Comparison of ENCODE assay signal across 8 cellular contexts in the genomic region with DNA sequence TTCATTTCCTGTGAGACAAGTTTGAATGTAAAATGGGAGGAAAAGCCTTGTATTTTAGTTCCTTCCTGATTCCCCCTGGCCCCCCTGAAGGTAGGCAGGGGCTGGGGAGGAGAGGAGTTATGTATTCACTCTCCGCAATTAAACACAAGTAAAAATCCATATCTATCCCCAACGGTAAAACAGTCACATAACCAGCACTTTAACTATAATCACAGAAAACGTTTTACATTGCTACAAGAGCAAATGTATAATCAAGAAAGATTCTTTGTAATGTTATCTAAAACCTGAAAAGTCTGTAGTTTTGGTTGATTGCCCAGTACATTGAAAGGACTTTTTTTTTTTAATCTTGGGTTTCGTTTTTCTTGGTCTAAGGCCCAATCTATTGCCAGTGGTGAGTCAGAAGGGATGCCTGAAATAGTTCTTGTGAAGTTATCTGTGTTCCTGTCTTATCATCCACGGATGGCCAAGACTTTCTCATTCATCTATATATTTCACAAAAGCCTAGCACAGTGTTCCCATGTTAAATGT. TPM values are rescaled to one million over a fixed set of nuclear protein-coding genes. Genes with fewer than 3 reads are reported as not detected.
DNase-seq lines count a peak whose midpoint lies in the region; ATAC-seq and TF ChIP-seq lines count a peak whose summit lies in the region.

No MANE protein-coding gene starts in this region.

- H3K79me2 ChIP-seq in mammary epithelial cell (ENCODE audit: insufficient read depth, low read length) = no peaks in the 10 kb centered on the region
- H3K79me2 ChIP-seq in neural progenitor cell (ENCODE audit: low read depth) = no peaks in the 10 kb centered on the region

- H4K20me1 ChIP-seq in mammary epithelial cell (ENCODE audit: insufficient read depth, low read length) (no peaks in the 10 kb centered on the region), neural progenitor cell (ENCODE audit: low read depth) (no peaks in the 10 kb centered on the region)

- in situ Hi-C loops in mammary epithelial cell (cut with MboI; ENCODE audit: low sequenced_read_pairs in 2 of 2) = no loop called here

- dilution Hi-C loops in mammary epithelial cell (cut with HindIII; ENCODE audit: low sequenced_read_pairs) = no loop called here

- no peak overlapping the region for H3K4me3 Mint-ChIP-seq in neural progenitor cell

- DNase-seq in ELR (ENCODE audit: low read depth) (peak; percentile 68), HS-27A (ENCODE audit: low read depth) (peak; percentile 72), mammary epithelial cell (peak; percentile 59), neural progenitor cell (ENCODE audit: low spot score) (no peak), MG63 (no peak), NCI-H2029 treated with DMSO at 0.1 percent for 48 hours (lab: John Stamatoyannopoulos, UW) (no peak)
- no peak for DNase-seq in activated CD4-positive, alpha-beta T cell treated with anti-CD3 and anti-CD28 coated beads, Interleukin-2, amount 50 U/mL, for 1 hour

- no peaks in the 10 kb centered on the region for H3K9me3 ChIP-seq in mammary epithelial cell (replicated peaks; ENCODE audit: insufficient read depth, low read length)
- H3K9me3 ChIP-seq in neural progenitor cell (ENCODE audit: low read depth) = no peaks in the 10 kb centered on the region
- H3K9me3 ChIP-seq in MG63 = no peaks in the 10 kb centered on the region

- no peaks in the 10 kb centered on the region for H3K27me3 ChIP-seq in mammary epithelial cell (ENCODE audit: insufficient read depth, low read length)
- no peaks in the 10 kb centered on the region for H3K27me3 ChIP-seq in neural progenitor cell
- no peaks in the 10 kb centered on the region for H3K27me3 ChIP-seq in MG63

- no peak for TF ChIP-seq CTCF in mammary epithelial cell (conservative IDR thresholded peaks at IDR 0.05 in 1 of 2, IDR thresholded peaks at IDR 0.05 in 1 of 2; ENCODE audit: extremely low read depth in 1 of 2, insufficient read depth in 1 of 2, low read depth in 1 of 2, low read length in 2 of 2)
- TF ChIP-seq CTCF in neural progenitor cell (IDR thresholded peaks at IDR 0.05) = no peak

- H3K27me3 Mint-ChIP-seq in neural progenitor cell (ENCODE audit: insufficient read depth, low read depth) = peaks cover 3% of the 10 kb centered on the region

- H3K36me3 ChIP-seq in mammary epithelial cell (ENCODE audit: insufficient read depth, low read length) = no peaks in the 10 kb centered on the region
- no peaks in the 10 kb centered on the region for H3K36me3 ChIP-seq in neural progenitor cell
- no peaks in the 10 kb centered on the region for H3K36me3 ChIP-seq in MG63

- H3K27ac ChIP-seq in mammary epithelial cell (ENCODE audit: insufficient read depth, low read depth, low read length) (no peak overlapping the region), neural progenitor cell (no peak overlapping the region)

- H3K27ac Mint-ChIP-seq in neural progenitor cell = no peak overlapping the region

- H3K4me1 ChIP-seq in mammary epithelial cell (ENCODE audit: insufficient read depth, low read length) (peaks cover 7% of the 10 kb centered on the region), neural progenitor cell (peaks cover 7% of the 10 kb centered on the region)

- no peak overlapping the region for H3K9ac ChIP-seq in mammary epithelial cell (ENCODE audit: insufficient read depth, low read length)
- H3K9ac ChIP-seq in neural progenitor cell = no peak overlapping the region

- CTCF ChIA-PET in mammary epithelial cell (lab: Charles Lee; ENCODE audit: low non-redundant PET) = no interaction called here

- H3K4me3 ChIP-seq in mammary epithelial cell (replicated peaks in 1 of 3; ENCODE audit: insufficient read depth in 1 of 3, low read depth in 2 of 3, low read length in 3 of 3) (no peak overlapping the region), neural progenitor cell (no peak overlapping the region), MG63 (no peak overlapping the region)

- H3K4me1 Mint-ChIP-seq in neural progenitor cell = no peaks in the 10 kb centered on the region

- peak overlapping the region; percentile 30 for H3K4me2 ChIP-seq in mammary epithelial cell (ENCODE audit: insufficient read depth, low read depth, low read length)
- H3K4me2 ChIP-seq in neural progenitor cell = no peak overlapping the region

- H2AFZ ChIP-seq in mammary epithelial cell (ENCODE audit: low read depth, low read length) (no peak overlapping the region), neural progenitor cell (replicated peaks) (peak overlapping the region; percentile 58)

- no TSS peak for BruUV-seq in mammary epithelial cell (replicated peaks; lab: Mats Ljungman, UMichigan)

- no peaks in the 10 kb centered on the region for H3K36me3 Mint-ChIP-seq in neural progenitor cell

- intact Hi-C loops in mammary epithelial cell (cut with micrococcal nuclease) = no loop called here

- no peak for ATAC-seq in HG03108 (IDR thresholded peaks at IDR 0.05; ENCODE audit: unreplicated experiment)

- H3K9me3 Mint-ChIP-seq in neural progenitor cell = no peaks in the 10 kb centered on the region

- peaks cover 13% of the 10 kb centered on the region for H3F3A ChIP-seq in neural progenitor cell (ENCODE audit: low read depth)

- 42% methylated on average over 5 of the region's 5 CpGs for WGBS in mammary epithelial cell (ENCODE audit: low coverage, missing lambda C conversion rate)

RNA-seq across cellular contexts. Expression of a gene that starts 34.5 kb away (rescaled TPM):
- total RNA-seq in mammary epithelial cell = 10 to 100 TPM; 11.2 to 30.0 TPM
- 16.3 TPM for polyA plus RNA-seq in mammary epithelial cell
- polyA minus RNA-seq in mammary epithelial cell = 28.4 TPM
- total RNA-seq in neural progenitor cell (ENCODE audit: low replicate concordance) = 15.0 and 22.0 TPM in 2 replicates
- 21.0 and 31.1 TPM in 2 replicates for total RNA-seq in MG63 (2014; rRNA removed; shearing (Covaris generic); ENCODE audit: low replicate concordance)

RNA-seq across cellular contexts. Expression of a gene that starts 51.7 kb away (rescaled TPM):
- total RNA-seq in mammary epithelial cell = 1 to 10 TPM; 8.7 to 9.0 TPM
- 11.0 TPM for polyA plus RNA-seq in mammary epithelial cell
- polyA minus RNA-seq in mammary epithelial cell = 0.98 TPM
- 43.3 and 65.2 TPM in 2 replicates for total RNA-seq in neural progenitor cell (ENCODE audit: low replicate concordance)
- total RNA-seq in MG63 (2014; rRNA removed; shearing (Covaris generic); ENCODE audit: low replicate concordance) = 35.5 and 48.6 TPM in 2 replicates

Comparison
In these comparisons a context has a peak if more than half of its experiments do, and no peak if none do; other contexts are left out.
1. DNase-seq: peak in ELR (single experiment), HS-27A (single experiment) and mammary epithelial cell (single experiment); none in neural progenitor cell (single experiment), MG63 (single experiment), NCI-H2029 treated with DMSO at 0.1 percent for 48 hours (single experiment) and activated CD4-positive, alpha-beta T cell treated with anti-CD3 and anti-CD28 coated beads, Interleukin-2, amount 50 U/mL, for 1 hour (single experiment).